Comparison of ENCODE assay signal across 9 cellular contexts in the genomic region with DNA sequence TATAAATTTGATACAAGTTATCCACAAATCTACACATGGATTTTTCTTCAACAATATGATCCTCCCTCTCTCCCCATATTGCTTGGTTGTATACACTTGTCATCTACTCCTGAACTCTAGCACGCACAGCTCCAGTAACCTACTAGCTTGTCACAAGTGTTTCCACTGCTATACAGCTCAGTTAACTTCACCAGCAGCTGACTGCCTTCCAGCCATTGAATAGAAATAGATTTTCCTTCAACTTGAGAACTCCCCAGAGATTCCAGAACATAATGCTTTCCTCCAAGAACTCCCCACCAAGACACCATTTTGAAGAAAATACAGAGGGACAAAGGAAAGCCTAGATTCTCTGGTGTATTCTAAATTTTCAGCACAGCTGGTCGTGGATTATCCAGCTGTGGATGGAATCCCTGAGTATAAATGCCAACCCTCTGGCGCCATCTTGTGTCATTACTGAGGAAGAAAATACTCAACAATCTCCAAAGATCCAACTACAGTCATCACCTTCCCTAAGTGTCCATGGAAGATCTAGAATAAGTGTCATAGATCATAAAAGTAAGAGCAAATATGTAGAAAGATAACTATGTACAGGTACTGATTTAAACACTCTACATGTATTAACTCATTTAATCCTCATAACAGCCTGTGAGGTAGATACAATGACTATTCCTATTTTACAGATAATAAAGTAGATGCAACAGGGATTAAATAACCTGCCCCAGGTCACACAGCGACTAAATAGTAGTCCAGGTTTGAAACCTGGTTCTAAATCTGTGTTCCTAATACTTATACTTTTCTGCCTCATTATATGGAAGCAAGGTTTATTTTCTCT.
DNase-seq lines count a peak whose midpoint lies in the region; ATAC-seq, FAIRE-seq and TF ChIP-seq lines count a peak whose summit lies in the region.
"Had no signal": no experiment of that assay in that cellular context is flagged by ENCODE, and none has a peak within 500 bp of the region (broad histone marks: within the 10 kb centered on the region; RNA-seq: fewer than 3 reads in every experiment).

No MANE protein-coding gene starts in this region.

- no peaks in the 10 kb centered on the region for H3K36me3 Mint-ChIP-seq in activated T-cell treated with anti-CD3 and anti-CD28 coated beads, Interleukin-2, amount 50 U/mL, for 72 hours (ENCODE audit: insufficient read depth in 2 of 2)

- no peaks in the 10 kb centered on the region for H3K4me1 Mint-ChIP-seq in activated T-cell treated with anti-CD3 and anti-CD28 coated beads, Interleukin-2, amount 50 U/mL, for 72 hours (ENCODE audit: low read depth)

- H3K9me3 ChIP-seq in osteoblast (ENCODE audit: low read depth, low read length): no peaks in the 10 kb centered on the region

- H3K4me2 ChIP-seq in osteoblast (ENCODE audit: insufficient read depth, low read length): no peak overlapping the region

- no peaks in the 10 kb centered on the region for H3K27me3 ChIP-seq in osteoblast (ENCODE audit: insufficient read depth, low read length)

- H3K27ac ChIP-seq in osteoblast (ENCODE audit: low read depth, low read length): no peak overlapping the region

- H3K79me2 ChIP-seq in osteoblast (ENCODE audit: insufficient read depth, low read length): no peaks in the 10 kb centered on the region

- H3K36me3 ChIP-seq in osteoblast (ENCODE audit: insufficient read depth, low read length): no peaks in the 10 kb centered on the region

- peak; percentile 1 to 7 for DNase-seq in activated T-cell treated with anti-CD3 and anti-CD28 coated beads, Interleukin-2, amount 50 U/mL, for 72 hours
- DNase-seq in activated T-cell treated with anti-CD3 and anti-CD28 coated beads, Interleukin-2, amount 50 U/mL, for 48 hours: no peak
- DNase-seq in NAMALWA (ENCODE audit: low spot score) (peak; percentile 53), frontal cortex (ENCODE audit: low spot score in 2 of 2) (peak; percentile 8 to 52), osteoblast (ENCODE audit: insufficient read length, low spot score, missing footprints) (no peak)

- FAIRE-seq in TTC549 (lab: Jason Lieb, UNC) (peak; percentile 91), frontal cortex (lab: Jason Lieb, UNC) (peak; percentile 23)
- FAIRE-seq: GM18507 had no signal

- no peaks in the 10 kb centered on the region for H3K9me3 Mint-ChIP-seq in activated T-cell treated with anti-CD3 and anti-CD28 coated beads, Interleukin-2, amount 50 U/mL, for 72 hours

- no peak overlapping the region for H2AFZ ChIP-seq in osteoblast (ENCODE audit: low read length)

- H3K4me1 ChIP-seq in osteoblast (ENCODE audit: insufficient read depth, low read length): no peaks in the 10 kb centered on the region

- H4K20me1 ChIP-seq in osteoblast (ENCODE audit: insufficient read depth, low read length): no peaks in the 10 kb centered on the region

- no peak overlapping the region for H3K4me3 ChIP-seq in osteoblast (ENCODE audit: insufficient read depth, low read length)

- ATAC-seq in activated T-cell treated with anti-CD3 and anti-CD28 coated beads, Interleukin-2, amount 50 U/mL, for 72 hours (replicated peaks in 1 of 2): no peak
- no peak for ATAC-seq in HG03045 (IDR thresholded peaks at IDR 0.05; ENCODE audit: unreplicated experiment)
- no peak for ATAC-seq in GM21717 (IDR thresholded peaks at IDR 0.05; ENCODE audit: unreplicated experiment)

- H3K27me3 Mint-ChIP-seq in activated T-cell treated with anti-CD3 and anti-CD28 coated beads, Interleukin-2, amount 50 U/mL, for 72 hours (ENCODE audit: low read depth): no peaks in the 10 kb centered on the region

- peak; percentile 74 for TF ChIP-seq CTCF in osteoblast (IDR thresholded peaks at IDR 0.05; ENCODE audit: extremely low read depth, low read depth, low read length)

- H3K4me3 Mint-ChIP-seq in activated T-cell treated with anti-CD3 and anti-CD28 coated beads, Interleukin-2, amount 50 U/mL, for 72 hours: no peak overlapping the region

- H3K27ac Mint-ChIP-seq in activated T-cell treated with anti-CD3 and anti-CD28 coated beads, Interleukin-2, amount 50 U/mL, for 72 hours: no peak overlapping the region

Comparison
In these comparisons a context has a peak if more than half of its experiments do, and no peak if none do; other contexts are left out.
1. DNase-seq: peak in activated T-cell treated with anti-CD3 and anti-CD28 coated beads, Interleukin-2, amount 50 U/mL, for 72 hours (2 of 2), NAMALWA (single experiment) and frontal cortex (2 of 2); none in activated T-cell treated with anti-CD3 and anti-CD28 coated beads, Interleukin-2, amount 50 U/mL, for 48 hours (0 of 2) and osteoblast (single experiment).